7 cellular contexts compared by ENCODE assay signal in the genomic region with DNA sequence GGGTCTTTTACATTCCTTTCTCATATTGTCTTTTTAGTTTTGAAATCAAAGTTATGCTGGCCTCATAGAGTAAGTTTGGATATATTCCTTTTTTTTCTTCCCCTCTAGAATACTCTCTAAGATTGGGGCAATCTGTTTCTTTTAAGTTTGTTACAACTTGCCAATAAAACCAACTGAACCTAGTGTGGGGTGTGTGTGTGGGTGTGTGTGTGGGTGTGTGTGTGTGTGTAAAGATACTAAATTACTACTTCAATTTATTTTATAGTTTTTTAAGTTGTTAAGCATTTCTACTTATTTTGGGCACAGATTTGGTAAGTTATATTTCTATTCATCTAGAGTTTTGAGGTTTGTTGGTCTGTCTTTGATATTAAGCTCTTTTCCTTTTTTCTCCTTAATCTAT.
"Had no signal": no experiment of that assay in that cellular context is flagged by ENCODE, and none has a peak within 500 bp of the region (broad histone marks: within the 10 kb centered on the region; RNA-seq: fewer than 3 reads in every experiment).

No MANE protein-coding gene starts in this region.

- H3K4me2 ChIP-seq: KMS-11 had no signal

- H3K27ac ChIP-seq: HL-60, KMS-11 had no signal

- FAIRE-seq: HepG2, HTR-8/SVneo had no signal

- ATAC-seq: HepG2 had no signal

- DNase-seq: IMR-90, KBM-7, KG1 had no signal

- H3K9ac ChIP-seq: KMS-11 had no signal
